Comparison of ENCODE assay signal across 22 cellular contexts in the genomic region with DNA sequence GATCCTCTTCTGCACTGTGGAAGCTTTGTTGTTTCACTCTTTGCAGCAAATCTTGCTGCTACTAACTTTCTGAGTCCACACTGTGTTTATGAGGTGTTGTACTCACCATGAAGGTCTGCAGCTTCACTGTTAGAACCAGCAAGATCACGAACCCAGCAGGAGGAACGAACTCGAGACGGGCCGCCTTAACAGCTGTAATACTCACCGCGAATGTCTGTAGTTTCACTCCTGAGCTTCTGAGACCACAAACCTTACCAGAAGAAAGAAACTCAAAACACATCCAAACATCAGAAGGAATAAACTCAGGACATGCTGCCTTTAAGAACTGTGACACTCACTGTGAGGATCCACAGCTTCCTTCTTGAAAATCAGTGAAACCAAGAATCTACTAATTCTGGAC. TPM values are rescaled to one million over a fixed set of nuclear protein-coding genes. Genes with fewer than 3 reads are reported as not detected.
"Had no signal": no experiment of that assay in that cellular context is flagged by ENCODE, and none has a peak within 500 bp of the region (broad histone marks: within the 10 kb centered on the region; RNA-seq: fewer than 3 reads in every experiment).

No MANE protein-coding gene starts in this region.

- H3K4me1 Mint-ChIP-seq: activated CD4-positive, alpha-beta T cell treated with anti-CD3 and anti-CD28 coated beads for 36 hours; activated naive CD8-positive, alpha-beta T cell treated with anti-CD3 and anti-CD28 coated beads, Interleukin-2, amount 10 ng/mL, durations not matched to agents 7 days and 5 days had no signal

- H3K9me3 Mint-ChIP-seq: activated CD8-positive, alpha-beta T cell treated with anti-CD3 and anti-CD28 coated beads for 36 hours; activated naive CD8-positive, alpha-beta T cell treated with anti-CD3 and anti-CD28 coated beads, Interleukin-2, amount 10 ng/mL, durations not matched to agents 7 days and 5 days; dendritic cell treated with granulocyte-macrophage colony-stimulating factor and Interleukin-4, amounts not matched to agents 40 ng/mL and 50 ng/mL, for 4 days had no signal

- H3K36me3 ChIP-seq: adrenal gland, WERI-Rb-1 had no signal

- ATAC-seq: activated CD4-positive, alpha-beta T cell treated with anti-CD3 and anti-CD28 coated beads for 36 hours; activated CD8-positive, alpha-beta T cell treated with anti-CD3 and anti-CD28 coated beads for 36 hours; activated T-cell treated with anti-CD3 and anti-CD28 coated beads, Interleukin-2, amount 50 U/mL, for 72 hours had no signal

- H3K36me3 Mint-ChIP-seq: activated naive CD8-positive, alpha-beta T cell treated with anti-CD3 and anti-CD28 coated beads, Interleukin-2, amount 10 ng/mL, durations not matched to agents 7 days and 5 days had no signal

- H3K4me3 Mint-ChIP-seq: activated CD4-positive, alpha-beta T cell treated with anti-CD3 and anti-CD28 coated beads for 36 hours; activated CD8-positive, alpha-beta T cell treated with anti-CD3 and anti-CD28 coated beads for 36 hours; activated naive CD8-positive, alpha-beta T cell treated with anti-CD3 and anti-CD28 coated beads, Interleukin-2, amount 10 ng/mL, durations not matched to agents 7 days and 5 days; activated T-cell treated with anti-CD3 and anti-CD28 coated beads, Interleukin-2, amount 50 U/mL, for 72 hours; dendritic cell treated with granulocyte-macrophage colony-stimulating factor and Interleukin-4, amounts not matched to agents 40 ng/mL and 50 ng/mL, for 4 days had no signal

- H3K27me3 Mint-ChIP-seq: activated CD4-positive, alpha-beta T cell treated with anti-CD3 and anti-CD28 coated beads for 36 hours; activated CD8-positive, alpha-beta T cell treated with anti-CD3 and anti-CD28 coated beads for 36 hours; dendritic cell treated with granulocyte-macrophage colony-stimulating factor and Interleukin-4, amounts not matched to agents 40 ng/mL and 50 ng/mL, for 4 days had no signal

- H3K9me3 ChIP-seq: adrenal gland had no signal

- H3K27ac Mint-ChIP-seq: activated CD4-positive, alpha-beta T cell treated with anti-CD3 and anti-CD28 coated beads for 36 hours; activated CD8-positive, alpha-beta T cell treated with anti-CD3 and anti-CD28 coated beads for 36 hours; activated naive CD8-positive, alpha-beta T cell treated with anti-CD3 and anti-CD28 coated beads, Interleukin-2, amount 10 ng/mL, durations not matched to agents 7 days and 5 days; activated T-cell treated with anti-CD3 and anti-CD28 coated beads, Interleukin-2, amount 50 U/mL, for 72 hours; dendritic cell treated with granulocyte-macrophage colony-stimulating factor and Interleukin-4, amounts not matched to agents 40 ng/mL and 50 ng/mL, for 4 days had no signal

- H3K4me1 ChIP-seq: adrenal gland had no signal

- H3K27me3 ChIP-seq: adrenal gland had no signal

- H3K4me3 ChIP-seq: adrenal gland, SK-N-MC had no signal

- H3K27ac ChIP-seq: adrenal gland, SK-N-MC, WERI-Rb-1 had no signal

- DNase-seq: activated CD4-positive, alpha-beta T cell treated with anti-CD3 and anti-CD28 coated beads for 36 hours; activated CD4-positive, alpha-beta T cell treated with anti-CD3 and anti-CD28 coated beads, Interleukin-2, amount 50 U/mL, for 1 hour; activated CD8-positive, alpha-beta memory T cell treated with anti-CD3 and anti-CD28 coated beads, Interleukin-2, amount 50 U/mL, for 4 hours; activated CD8-positive, alpha-beta T cell treated with anti-CD3 and anti-CD28 coated beads for 36 hours; activated naive CD4-positive, alpha-beta T cell treated with anti-CD3 and anti-CD28 coated beads, Interleukin-2, amount 50 U/mL, for 16 hours; activated naive CD8-positive, alpha-beta T cell treated with anti-CD3 and anti-CD28 coated beads, Interleukin-2, amount 10 ng/mL, durations not matched to agents 7 days and 5 days; activated T-cell treated with anti-CD3 and anti-CD28 coated beads, Interleukin-2, amount 50 U/mL, for 72 hours; adrenal gland; anterior cingulate cortex; cerebellar nuclear complex; NCI-H1048; NCI-H146; NCI-H1930; NCI-H2171 treated with DMSO at 0.1 percent for 48 hours; NCI-H226; NCI-H526; NCI-H774; T-helper 1 cell; WERI-Rb-1 had no signal

RNA-seq across cellular contexts. Expression of a gene that starts 48.1 kb away (rescaled TPM):
- total RNA-seq: OCI-LY7 had no signal
